Comparison of ENCODE assay signal across 8 cellular contexts in the genomic region with DNA sequence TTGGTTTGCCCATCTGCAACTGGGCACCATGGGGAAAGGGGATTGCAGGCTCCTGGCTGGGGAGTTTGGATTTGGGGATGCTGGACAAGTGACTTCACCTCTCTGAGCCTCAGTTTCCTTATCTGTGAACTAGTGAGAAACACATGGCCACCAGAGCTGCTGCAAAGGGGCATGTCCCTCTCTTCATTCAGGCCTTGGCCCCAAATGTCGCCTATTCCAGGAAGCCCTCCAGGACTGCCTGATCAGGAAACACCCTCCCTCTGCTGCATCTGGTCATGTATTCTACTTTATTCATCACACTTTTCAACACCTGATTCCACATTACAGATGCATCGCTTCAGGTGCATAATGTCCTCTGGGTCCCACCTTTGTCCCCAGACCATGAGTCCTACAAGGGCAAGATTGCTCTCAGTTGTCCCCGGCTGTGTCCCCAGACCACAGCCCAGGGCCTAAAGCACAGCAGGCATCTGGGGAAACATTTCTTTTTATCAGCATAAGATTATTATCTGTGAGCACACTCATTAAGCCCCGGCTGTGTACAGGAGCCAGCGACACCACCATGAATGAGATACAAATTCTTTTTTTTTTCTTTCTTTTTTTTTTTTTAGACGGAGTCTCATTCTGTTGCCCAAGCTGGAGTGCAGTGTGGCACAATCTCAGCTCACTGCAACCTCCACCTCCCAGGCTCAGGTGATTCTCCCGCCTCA. TPM values are rescaled to one million over a fixed set of nuclear protein-coding genes. Genes with fewer than 3 reads are reported as not detected.
DNase-seq lines count a peak whose midpoint lies in the region; ATAC-seq, FAIRE-seq and TF ChIP-seq lines count a peak whose summit lies in the region.

No MANE protein-coding gene starts in this region.

- ATAC-seq in A549, result no peak
- peak; percentile 3 for ATAC-seq in activated naive CD8-positive, alpha-beta T cell treated with anti-CD3 and anti-CD28 coated beads, Interleukin-2, amount 50 U/mL, for 24 hours
- ATAC-seq in mucosa of descending colon, result peak; percentile 4

- no peak for TF ChIP-seq EP300 in A549 (IDR thresholded peaks at IDR 0.05)

- DNase-seq in A549 (ENCODE audit: low read depth in 1 of 2, low spot score in 1 of 2) (no peak), HFFc6 (no peak), mucosa of descending colon (no peak), D721Med (ENCODE audit: insufficient read length, low spot score) (no peak), activated gamma-delta T cell treated with Interleukin-2 at 50 U/mL for 16 hours (no peak), mesenteric fat pad (ENCODE audit: low spot score) (no peak), NCI-H128 (lab: John Stamatoyannopoulos, UW; ENCODE audit: unreplicated experiment) (no peak)
- no peak for DNase-seq in activated naive CD8-positive, alpha-beta T cell treated with anti-CD3 and anti-CD28 coated beads, Interleukin-2, amount 50 U/mL, for 24 hours

- CTCF ChIA-PET in A549 (lab: Yijun Ruan, JAX), result interaction anchor here (0.6 to 1.7 kb wide), 5 partner anchors 12 to 107 kb away, joined by 3 to 8 read pairs (median 4); partner anchors contain the start of gene IL12RB1

- H3K27me3 Mint-ChIP-seq in HFFc6 (ENCODE audit: insufficient read depth), result peaks cover 8% of the 10 kb centered on the region; the same call in 1 of the 2 replicates
- peaks cover 14% of the 10 kb centered on the region for H3K27me3 Mint-ChIP-seq in activated naive CD8-positive, alpha-beta T cell treated with anti-CD3 and anti-CD28 coated beads, Interleukin-2, amount 50 U/mL, for 24 hours

- no peak for TF ChIP-seq POLR2A in A549 (IDR thresholded peaks at IDR 0.05; ENCODE audit: low read length)

- peak overlapping the region; percentile 70 for H3K4me3 Mint-ChIP-seq in HFFc6
- H3K4me3 Mint-ChIP-seq in activated naive CD8-positive, alpha-beta T cell treated with anti-CD3 and anti-CD28 coated beads, Interleukin-2, amount 50 U/mL, for 24 hours, result peak overlapping the region; percentile 58

- whole genome bisulfite sequencing in A549 (ENCODE audit: missing lambda C conversion rate), result 74% methylated on average over 7 of the region's 7 CpGs

- no peak for FAIRE-seq in A549 (lab: Jason Lieb, UNC)
- FAIRE-seq in D721Med (lab: Jason Lieb, UNC), result no peak

- peak overlapping the region; percentile 86 for H3K27ac Mint-ChIP-seq in HFFc6
- H3K27ac Mint-ChIP-seq in activated naive CD8-positive, alpha-beta T cell treated with anti-CD3 and anti-CD28 coated beads, Interleukin-2, amount 50 U/mL, for 24 hours, result peak overlapping the region; percentile 86

- peaks cover 27% of the 10 kb centered on the region for H3K4me1 Mint-ChIP-seq in HFFc6 (ENCODE audit: low read depth)
- H3K4me1 Mint-ChIP-seq in activated naive CD8-positive, alpha-beta T cell treated with anti-CD3 and anti-CD28 coated beads, Interleukin-2, amount 50 U/mL, for 24 hours, result peaks cover 54% of the 10 kb centered on the region

- H3K27ac ChIP-seq in A549, result peak overlapping the region; percentile 12 to 73; a peak in 4 of 6 replicates

- TF ChIP-seq CTCF in A549 (IDR thresholded peaks at IDR 0.05) (no peak), HFFc6 (IDR thresholded peaks at IDR 0.05) (no peak), mucosa of descending colon (IDR thresholded peaks at IDR 0.05) (no peak), D721Med (IDR thresholded peaks at IDR 0.05; ENCODE audit: insufficient read depth, missing control alignments) (no peak)

- H3K9me3 Mint-ChIP-seq in HFFc6, result peaks cover 5% of the 10 kb centered on the region
- no peaks in the 10 kb centered on the region for H3K9me3 Mint-ChIP-seq in activated naive CD8-positive, alpha-beta T cell treated with anti-CD3 and anti-CD28 coated beads, Interleukin-2, amount 50 U/mL, for 24 hours

- peak overlapping the region; percentile 60 for H3K4me2 ChIP-seq in A549

- no peaks in the 10 kb centered on the region for H3K36me3 ChIP-seq in mucosa of descending colon (ENCODE audit: low read depth)

- intact Hi-C loops in mucosa of descending colon (cut with DNase I, micrococcal nuclease), result no loop called here

- peaks cover 19% of the 10 kb centered on the region for H3K4me1 ChIP-seq in A549
- H3K4me1 ChIP-seq in mucosa of descending colon (ENCODE audit: low read depth), result peaks cover 22% of the 10 kb centered on the region

- no peaks in the 10 kb centered on the region; the same call in 1 of the 2 replicates for H3K36me3 Mint-ChIP-seq in HFFc6 (ENCODE audit: low read depth)
- H3K36me3 Mint-ChIP-seq in activated naive CD8-positive, alpha-beta T cell treated with anti-CD3 and anti-CD28 coated beads, Interleukin-2, amount 50 U/mL, for 24 hours (ENCODE audit: low read depth), result no peaks in the 10 kb centered on the region

- TF ChIP-seq RAD21 in A549 (conservative IDR thresholded peaks at IDR 0.05 in 1 of 2, IDR thresholded peaks at IDR 0.05 in 1 of 2), result no peak

- POLR2A ChIA-PET in A549 (lab: Yijun Ruan, JAX), result interaction anchor here (0.7 kb wide), 1 partner anchor 10 kb away, joined by 3 read pairs; no protein-coding TSS in a partner anchor

- no peaks in the 10 kb centered on the region for H3K9me3 ChIP-seq in A549
- no peaks in the 10 kb centered on the region for H3K9me3 ChIP-seq in mucosa of descending colon

- H3K4me3 ChIP-seq in A549, result no peak overlapping the region
- no peak overlapping the region for H3K4me3 ChIP-seq in mucosa of descending colon

TF ChIP-seq in A549, 52 proteins besides CTCF, POLR2A, EP300 and RAD21:
- TF ChIP-seq ZFP36 (IDR thresholded peaks at IDR 0.05; ENCODE audit: borderline replicate concordance, partially characterized antibody) (peak; percentile 94), KDM5A (IDR thresholded peaks at IDR 0.05) (no peak)

RNA-seq across cellular contexts. Expression of gene ARRDC2, which starts 37.5 kb away (rescaled TPM):
- polyA plus RNA-seq in A549 (2011; rRNA removed) (11.2 and 14.5 TPM in 2 replicates), A549 (2017; fragmentation: RNase III; extraction: RNeasy Plus Mini Kit Qiagen cat#74134 plus additional on column Dnase treatment) (14.8 to 15.2 TPM (median 15.0 TPM) in 3 replicates)
- 20.2 and 31.4 TPM in 2 replicates for polyA plus RNA-seq in A549 (2012; cell fraction: cytosol; rRNA removed)
- polyA plus RNA-seq in A549 (2012; cell fraction: nucleus; rRNA removed), result 59.5 and 87.8 TPM in 2 replicates
- polyA minus RNA-seq in A549 (2011; rRNA and poly(A)+ RNA removed), result 5.6 and 7.9 TPM in 2 replicates
- total RNA-seq in HFFc6 (2021; fragmentation: NEBNext Ultra II Directional; extraction: Animal tissue kit (Norgen Biotek cat#: 25700)), result 1 to 10 TPM; 5.3 to 8.1 (median 7.0) TPM
- total RNA-seq in mucosa of descending colon (10 to 100 TPM; 26.4 to 31.1 (median 30.8) TPM), mesenteric fat pad (26.0 TPM)

RNA-seq across cellular contexts. Expression of gene IL12RB1, which starts 41.3 kb away (rescaled TPM):
- not detected in 2 replicates for polyA plus RNA-seq in A549 (2011; rRNA removed)
- polyA plus RNA-seq in A549 (2012; cell fraction: cytosol; rRNA removed), result not detected in 2 replicates
- polyA plus RNA-seq in A549 (2012; cell fraction: nucleus; rRNA removed), result not detected in 2 replicates
- not detected in 3 replicates for polyA plus RNA-seq in A549 (2017; fragmentation: RNase III; extraction: RNeasy Plus Mini Kit Qiagen cat#74134 plus additional on column Dnase treatment)
- not detected in 2 replicates for polyA minus RNA-seq in A549 (2011; rRNA and poly(A)+ RNA removed)
- under 1 TPM in 1 of 6 experiments, not detected in 5; 0.10 TPM for total RNA-seq in HFFc6 (2021; fragmentation: NEBNext Ultra II Directional; extraction: Animal tissue kit (Norgen Biotek cat#: 25700))
- 1 to 10 TPM; 1.8 to 4.0 (median 2.2) TPM for total RNA-seq in mucosa of descending colon
- total RNA-seq in mesenteric fat pad, result 2.3 TPM

RNA-seq across cellular contexts. Expression of gene MAST3, which starts 52.1 kb away (rescaled TPM):
- polyA plus RNA-seq in A549 (2011; rRNA removed), result 1.3 and 1.9 TPM in 2 replicates
- 1.7 and 2.2 TPM in 2 replicates for polyA plus RNA-seq in A549 (2012; cell fraction: cytosol; rRNA removed)
- 6.2 TPM in 2 replicates for polyA plus RNA-seq in A549 (2012; cell fraction: nucleus; rRNA removed)
- polyA plus RNA-seq in A549 (2017; fragmentation: RNase III; extraction: RNeasy Plus Mini Kit Qiagen cat#74134 plus additional on column Dnase treatment), result 2.0 to 2.5 TPM (median 2.0 TPM) in 3 replicates
- polyA minus RNA-seq in A549 (2011; rRNA and poly(A)+ RNA removed), result 3.4 and 3.5 TPM in 2 replicates
- total RNA-seq in HFFc6 (2021; fragmentation: NEBNext Ultra II Directional; extraction: Animal tissue kit (Norgen Biotek cat#: 25700)), result 10 to 100 TPM; 12.2 to 17.4 (median 13.2) TPM
- total RNA-seq in mucosa of descending colon, result 10 to 100 TPM; 25.2 to 37.3 (median 34.7) TPM
- total RNA-seq in mesenteric fat pad, result 19.1 TPM

Comparison
In these comparisons a context has a peak if more than half of its experiments do, and no peak if none do; other contexts are left out.
1. ATAC-seq: peak in activated naive CD8-positive, alpha-beta T cell treated with anti-CD3 and anti-CD28 coated beads, Interleukin-2, amount 50 U/mL, for 24 hours (single experiment) and mucosa of descending colon (single experiment); none in A549 (0 of 2).